Comparison of ENCODE assay signal across 19 cellular contexts in the genomic region with DNA sequence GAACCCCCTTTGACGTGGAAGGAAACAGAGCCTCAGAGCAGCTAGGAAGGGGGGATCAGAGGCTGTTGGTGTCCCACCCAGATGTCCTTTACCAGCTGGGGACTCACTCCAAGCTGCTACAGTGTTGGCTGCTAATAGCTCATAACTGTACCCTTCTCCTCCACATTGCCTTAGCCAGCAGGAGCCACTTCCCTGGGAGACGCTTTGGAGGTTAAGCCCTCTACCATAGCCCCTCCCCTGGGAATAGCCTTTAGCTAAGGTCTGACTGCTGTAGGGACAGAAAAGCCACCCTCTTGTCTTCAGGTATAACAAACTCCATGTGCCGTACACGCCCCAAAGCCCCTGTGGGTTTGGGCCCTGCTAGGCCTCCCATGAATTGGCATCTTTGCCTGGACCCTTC.
A peak's percentile ranks its signal among the peaks of the same experiment; 100 is the strongest.
DNase-seq lines count a peak whose midpoint lies in the region; ATAC-seq, FAIRE-seq and TF ChIP-seq lines count a peak whose summit lies in the region.
"Had no signal": no experiment of that assay in that cellular context is flagged by ENCODE, and none has a peak within 500 bp of the region (broad histone marks: within the 10 kb centered on the region; RNA-seq: fewer than 3 reads in every experiment).

No MANE protein-coding gene starts in this region.

- H4K12ac ChIP-seq in trophoblast cell (ENCODE audit: low read depth, low read length) = no peak overlapping the region

- H3K4me1 ChIP-seq in trophoblast cell (ENCODE audit: control insufficient read depth in 1 of 2, insufficient read depth in 2 of 2, low read length in 2 of 2) = peaks cover 2 to 21% of the 10 kb centered on the region in 2 experiments
- H3K4me1 ChIP-seq: HAP-1, right lobe of liver had no signal

- peaks cover 4% of the 10 kb centered on the region for H3K79me1 ChIP-seq in trophoblast cell (ENCODE audit: low read length)

- H3K79me2 ChIP-seq in trophoblast cell (ENCODE audit: control insufficient read depth, insufficient read depth, low read length, poor library complexity) = no peaks in the 10 kb centered on the region

- ATAC-seq in left colon (no peak), HG02678 (IDR thresholded peaks at IDR 0.05; ENCODE audit: unreplicated experiment) (no peak), HG03139 (IDR thresholded peaks at IDR 0.05; ENCODE audit: unreplicated experiment) (no peak)
- ATAC-seq: left ventricle myocardium superior; right lobe of liver; stimulated activated memory B cell treated with anti-CD40 and anti-IgM and Interleukin-4, amounts not matched to agents 10 μg/mL and 1 μg/mL and 100 μg/mL, for 72 hours had no signal

- no peak overlapping the region for H2AK5ac ChIP-seq in trophoblast cell (ENCODE audit: low read length)

- DNase-seq in AG20443 (ENCODE audit: low spot score) (peak; percentile 1), H7 (peak; percentile 20), bronchial epithelial cell (ENCODE audit: low read depth) (no peak), trophoblast cell (no peak), left colon (no peak), cerebellum (ENCODE audit: low spot score) (no peak)
- DNase-seq: activated B cell treated with CpG ODN at 0.5 μM for 24 hours, immature natural killer cell, Karpas-422, left ventricle myocardium superior, NCI-H187 treated with DMSO at 0.1 percent for 48 hours, NCI-H345, right lobe of liver had no signal

- no peak overlapping the region for H2BK120ac ChIP-seq in trophoblast cell (ENCODE audit: insufficient read depth, low read length, poor library complexity)

- no peak for TF ChIP-seq CTCF in bronchial epithelial cell (IDR thresholded peaks at IDR 0.05; ENCODE audit: insufficient read depth, low read length, severe bottlenecking)

- H3K18ac ChIP-seq in trophoblast cell (ENCODE audit: low read length) = no peak overlapping the region

- intact Hi-C loops in left colon (cut with DNase I, micrococcal nuclease) = no loop called here

- H3K4me2 ChIP-seq in trophoblast cell (ENCODE audit: low read length) = no peak overlapping the region

- H3K4me3 ChIP-seq in H7 (ENCODE audit: insufficient read depth, low read depth, low read length) (no peak overlapping the region), bronchial epithelial cell (ENCODE audit: low read depth, low read length) (no peak overlapping the region), trophoblast cell (ENCODE audit: low read depth, low read length) (no peak overlapping the region)
- H3K4me3 ChIP-seq: HAP-1, right lobe of liver had no signal

- H3K27ac ChIP-seq in trophoblast cell (ENCODE audit: low read depth, low read length) = peak overlapping the region; percentile 23
- H3K27ac ChIP-seq: right lobe of liver had no signal

- peak overlapping the region; percentile 41 for H4K91ac ChIP-seq in trophoblast cell (ENCODE audit: low read depth, low read length)

- H3K4ac ChIP-seq in trophoblast cell (ENCODE audit: low read depth, low read length) = no peak overlapping the region

- H3K23ac ChIP-seq in trophoblast cell (ENCODE audit: low read length) = no peak overlapping the region

- H3K27me3 ChIP-seq in H7 (ENCODE audit: control insufficient read depth, insufficient read depth, low read length) (no peaks in the 10 kb centered on the region), bronchial epithelial cell (ENCODE audit: control insufficient read depth, insufficient read depth, low read length) (no peaks in the 10 kb centered on the region), trophoblast cell (ENCODE audit: insufficient read depth, low read length) (no peaks in the 10 kb centered on the region)
- H3K27me3 ChIP-seq: right lobe of liver had no signal

- H2AFZ ChIP-seq in trophoblast cell (ENCODE audit: insufficient read depth, low read length, poor library complexity) = no peak overlapping the region

- no CpG with 5 or more reads among the region's 4 CpGs for WGBS in trophoblast cell (ENCODE audit: extremely low coverage, insufficient coverage, insufficient read length)

- no peak overlapping the region for H2BK12ac ChIP-seq in trophoblast cell (ENCODE audit: low read length)

- peaks cover 2% of the 10 kb centered on the region for H3K9me3 ChIP-seq in trophoblast cell (ENCODE audit: insufficient read depth, low read depth, low read length)
- H3K9me3 ChIP-seq: HAP-1, right lobe of liver had no signal

- H3K14ac ChIP-seq in trophoblast cell (ENCODE audit: low read length) = no peak overlapping the region

- peak; percentile 18 for FAIRE-seq in bronchial epithelial cell (lab: Jason Lieb, UNC)
- FAIRE-seq: endothelial cell of umbilical vein, HTR-8/SVneo had no signal

- H3K36me3 ChIP-seq in H7 (replicated peaks; ENCODE audit: control insufficient read depth, insufficient read depth, low read length) (no peaks in the 10 kb centered on the region), bronchial epithelial cell (ENCODE audit: control insufficient read depth, insufficient read depth, low read length) (no peaks in the 10 kb centered on the region), trophoblast cell (ENCODE audit: control insufficient read depth in 1 of 2, insufficient read depth in 2 of 2, low read length in 2 of 2) (no peaks in the 10 kb centered on the region)
- H3K36me3 ChIP-seq: HAP-1, right lobe of liver had no signal

- H3K9ac ChIP-seq in trophoblast cell (ENCODE audit: low read length) = no peak overlapping the region

- no peak overlapping the region for H2BK5ac ChIP-seq in trophoblast cell (ENCODE audit: low read depth, low read length, poor library complexity)

- H4K8ac ChIP-seq in trophoblast cell (ENCODE audit: low read depth, low read length) = no peak overlapping the region

Comparison
In these comparisons a context has a peak if more than half of its experiments do, and no peak if none do; other contexts are left out.
1. DNase-seq: peak in AG20443 (single experiment) and H7 (single experiment); none in bronchial epithelial cell (single experiment), trophoblast cell (0 of 2), left colon (0 of 2) and cerebellum (single experiment).